ENCODE assay signal across 22 cellular contexts in genomic region chr3:157857461-157857860, GRCh38.
"Had no signal": no experiment of that assay in that cellular context is flagged by ENCODE, and none has a peak within 500 bp of the region (broad histone marks: within the 10 kb centered on the region; RNA-seq: fewer than 3 reads in every experiment).

No MANE protein-coding gene starts in this region.

- DNase-seq: activated CD4-positive, alpha-beta T cell treated with anti-CD3 and anti-CD28 coated beads for 4 hours; activated CD4-positive, alpha-beta T cell treated with anti-CD3 and anti-CD28 coated beads, Interleukin-2, amount 50 U/mL, for 48 hours; activated naive CD4-positive, alpha-beta T cell treated with anti-CD3 and anti-CD28 coated beads for 36 hours; activated naive CD8-positive, alpha-beta T cell treated with anti-CD3 and anti-CD28 coated beads, Interleukin-2, amount 10 ng/mL, durations not matched to agents 7 days and 5 days; activated T-cell treated with anti-CD3 and anti-CD28 coated beads, Interleukin-2, amount 50 U/mL, for 48 hours; amniotic stem cell; cerebellar nuclear complex; kidney; lower lobe of right lung; naive B cell; sigmoid colon; stimulated activated CD4-positive, alpha-beta T cell treated with anti-CD3 and anti-CD28 coated beads, Interleukin-15, amount 100 ng/mL, for 24 hours; T-helper 9 cell; transverse colon had no signal

- H3K4me3 ChIP-seq: coronary artery, lower lobe of right lung, neural progenitor cell, sigmoid colon, smooth muscle cell, transverse colon, vagina had no signal

- H3K27me3 ChIP-seq: neural progenitor cell, sigmoid colon, transverse colon, vagina had no signal

- ATAC-seq: left lobe of liver, lower lobe of right lung, WTC11 had no signal

- H3K9me3 Mint-ChIP-seq: activated naive CD4-positive, alpha-beta T cell treated with anti-CD3 and anti-CD28 coated beads for 36 hours; activated naive CD8-positive, alpha-beta T cell treated with anti-CD3 and anti-CD28 coated beads, Interleukin-2, amount 10 ng/mL, durations not matched to agents 7 days and 5 days; naive B cell; stimulated activated memory B cell treated with anti-CD40 and anti-IgM and Interleukin-4, amounts not matched to agents 10 μg/mL and 1 μg/mL and 100 μg/mL, for 72 hours had no signal

- H3K27ac ChIP-seq: coronary artery, epithelial cell of prostate, lower lobe of right lung, neural progenitor cell, sigmoid colon, transverse colon, vagina had no signal

- H3K4me1 Mint-ChIP-seq: activated naive CD8-positive, alpha-beta T cell treated with anti-CD3 and anti-CD28 coated beads, Interleukin-2, amount 10 ng/mL, durations not matched to agents 7 days and 5 days; naive B cell; neural progenitor cell; stimulated activated memory B cell treated with anti-CD40 and anti-IgM and Interleukin-4, amounts not matched to agents 10 μg/mL and 1 μg/mL and 100 μg/mL, for 72 hours had no signal

- H3K36me3 ChIP-seq: lower lobe of right lung, neural progenitor cell, sigmoid colon, transverse colon, vagina had no signal

- H3K4me2 ChIP-seq: neural progenitor cell, smooth muscle cell had no signal

- H2AFZ ChIP-seq: neural progenitor cell had no signal

- H3K27me3 Mint-ChIP-seq: activated naive CD8-positive, alpha-beta T cell treated with anti-CD3 and anti-CD28 coated beads, Interleukin-2, amount 10 ng/mL, durations not matched to agents 7 days and 5 days; stimulated activated memory B cell treated with anti-CD40 and anti-IgM and Interleukin-4, amounts not matched to agents 10 μg/mL and 1 μg/mL and 100 μg/mL, for 72 hours had no signal

- H3K36me3 Mint-ChIP-seq: activated naive CD8-positive, alpha-beta T cell treated with anti-CD3 and anti-CD28 coated beads, Interleukin-2, amount 10 ng/mL, durations not matched to agents 7 days and 5 days; naive B cell; neural progenitor cell; stimulated activated memory B cell treated with anti-CD40 and anti-IgM and Interleukin-4, amounts not matched to agents 10 μg/mL and 1 μg/mL and 100 μg/mL, for 72 hours had no signal

- H3K27ac Mint-ChIP-seq: activated naive CD4-positive, alpha-beta T cell treated with anti-CD3 and anti-CD28 coated beads for 36 hours; activated naive CD8-positive, alpha-beta T cell treated with anti-CD3 and anti-CD28 coated beads, Interleukin-2, amount 10 ng/mL, durations not matched to agents 7 days and 5 days; naive B cell; neural progenitor cell; stimulated activated memory B cell treated with anti-CD40 and anti-IgM and Interleukin-4, amounts not matched to agents 10 μg/mL and 1 μg/mL and 100 μg/mL, for 72 hours; WTC11 had no signal

- H3K4me3 Mint-ChIP-seq: activated naive CD4-positive, alpha-beta T cell treated with anti-CD3 and anti-CD28 coated beads for 36 hours; activated naive CD8-positive, alpha-beta T cell treated with anti-CD3 and anti-CD28 coated beads, Interleukin-2, amount 10 ng/mL, durations not matched to agents 7 days and 5 days; naive B cell; neural progenitor cell; stimulated activated memory B cell treated with anti-CD40 and anti-IgM and Interleukin-4, amounts not matched to agents 10 μg/mL and 1 μg/mL and 100 μg/mL, for 72 hours; WTC11 had no signal

- H3K4me1 ChIP-seq: lower lobe of right lung, neural progenitor cell, sigmoid colon, transverse colon, vagina had no signal
